ENCODE assay signal across 8 cellular contexts in the genomic region with DNA sequence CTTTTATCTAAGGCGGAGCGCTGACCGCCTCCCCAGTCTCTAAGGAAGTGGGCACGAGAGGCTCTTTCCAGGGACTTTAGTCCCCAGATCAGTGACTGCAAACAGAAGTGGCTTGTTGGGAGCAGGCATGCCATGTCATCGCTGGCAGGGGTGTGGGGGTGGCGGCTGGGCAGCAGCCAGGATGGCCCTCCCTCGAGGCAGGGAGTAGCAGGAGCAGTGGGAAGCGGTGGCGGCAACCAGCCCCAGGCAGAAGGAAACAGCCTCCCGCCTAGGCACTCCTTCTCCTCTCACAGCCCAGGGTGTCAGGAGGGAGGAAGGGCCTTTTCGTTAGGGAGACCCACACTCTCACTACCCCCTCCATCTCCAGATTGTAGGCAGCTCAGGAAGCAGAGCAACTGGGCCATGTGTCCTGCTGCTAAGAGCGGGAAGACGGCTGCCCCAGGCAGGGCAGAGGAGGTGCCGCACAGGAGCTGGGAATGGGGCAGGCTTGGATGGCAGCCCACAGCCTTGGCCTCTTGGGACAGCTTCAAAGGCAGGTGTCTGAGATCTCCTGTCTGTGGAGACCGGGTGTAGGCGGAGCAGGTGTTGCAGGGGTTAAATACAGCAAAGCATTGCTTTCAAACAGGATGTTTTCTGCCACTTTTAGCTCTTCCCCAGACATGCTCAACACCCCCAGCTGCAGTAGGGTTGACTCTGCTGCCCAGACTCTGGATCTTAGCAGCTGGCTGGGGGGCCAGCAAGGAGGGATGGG. TPM values are rescaled to one million over a fixed set of nuclear protein-coding genes. Genes with fewer than 3 reads are reported as not detected.
DNase-seq lines count a peak whose midpoint lies in the region; ATAC-seq and TF ChIP-seq lines count a peak whose summit lies in the region.

No MANE protein-coding gene starts in this region.

- H3K23ac ChIP-seq in trophoblast cell (ENCODE audit: low read length), result no peak overlapping the region

- intact Hi-C loops in activated naive CD4-positive, alpha-beta T cell treated with anti-CD3 and anti-CD28 coated beads for 36 hours (cut with micrococcal nuclease), result loop anchor here (10.0 kb wide), 1 partner anchor 468 kb away; no protein-coding TSS in a partner anchor

- H3K27ac ChIP-seq in MM.1S (ENCODE audit: low read length) (peak overlapping the region; percentile 87), trophoblast cell (ENCODE audit: low read depth, low read length) (no peak overlapping the region)

- no peak for TF ChIP-seq CTCF in MM.1S (IDR thresholded peaks at IDR 0.05; ENCODE audit: low read length)

- H3K79me1 ChIP-seq in trophoblast cell (ENCODE audit: low read length), result no peaks in the 10 kb centered on the region

- no peaks in the 10 kb centered on the region for H3K9me3 ChIP-seq in MM.1S (replicated peaks; ENCODE audit: insufficient read depth, low read length)
- no peaks in the 10 kb centered on the region for H3K9me3 ChIP-seq in trophoblast cell (ENCODE audit: insufficient read depth, low read depth, low read length)

- no peak overlapping the region; the same call in 1 of the 2 replicates for H3K4me3 ChIP-seq in MM.1S (ENCODE audit: low read length)
- H3K4me3 ChIP-seq in trophoblast cell (ENCODE audit: low read depth, low read length), result no peak overlapping the region

- no peak overlapping the region for H2BK120ac ChIP-seq in trophoblast cell (ENCODE audit: insufficient read depth, low read length, poor library complexity)

- H3K4me2 ChIP-seq in MM.1S (ENCODE audit: low read depth, low read length), result peak overlapping the region; percentile 87
- no peak overlapping the region for H3K4me2 ChIP-seq in trophoblast cell (ENCODE audit: low read length)

- H3K4me1 ChIP-seq in MM.1S (ENCODE audit: low read length) (peaks cover 50% of the 10 kb centered on the region), trophoblast cell (ENCODE audit: control insufficient read depth in 1 of 2, insufficient read depth in 2 of 2, low read length in 2 of 2) (peaks cover 5 to 10% of the 10 kb centered on the region in 2 experiments)

- H4K8ac ChIP-seq in trophoblast cell (ENCODE audit: low read depth, low read length), result no peak overlapping the region

- H3K9me2 ChIP-seq in MM.1S (replicated peaks; ENCODE audit: insufficient read depth, low read length), result no peaks in the 10 kb centered on the region

- H3K4me1 Mint-ChIP-seq in activated naive CD4-positive, alpha-beta T cell treated with anti-CD3 and anti-CD28 coated beads for 36 hours (ENCODE audit: low read depth), result peaks cover 69% of the 10 kb centered on the region

- H4K12ac ChIP-seq in trophoblast cell (ENCODE audit: low read depth, low read length), result no peak overlapping the region

- H3K14ac ChIP-seq in trophoblast cell (ENCODE audit: low read length), result no peak overlapping the region

- DNase-seq in MM.1S (peak; percentile 85), trophoblast cell (no peak), NCI-H774 (lab: John Stamatoyannopoulos, UW) (no peak), hepatic stellate cell (ENCODE audit: low spot score) (no peak), NCI-H524 (lab: John Stamatoyannopoulos, UW) (no peak)
- peak; percentile 73 for DNase-seq in activated naive CD4-positive, alpha-beta T cell treated with anti-CD3 and anti-CD28 coated beads for 36 hours

- H3K4ac ChIP-seq in trophoblast cell (ENCODE audit: low read depth, low read length), result no peak overlapping the region

- WGBS in trophoblast cell (ENCODE audit: extremely low coverage, insufficient coverage, insufficient read length), result no CpG with 5 or more reads among the region's 16 CpGs

- H4K20me1 ChIP-seq in MM.1S (ENCODE audit: insufficient read depth, low read length), result no peaks in the 10 kb centered on the region

- no peak overlapping the region for H2BK5ac ChIP-seq in trophoblast cell (ENCODE audit: low read depth, low read length, poor library complexity)

- peak overlapping the region; percentile 97 for H3K27ac Mint-ChIP-seq in activated naive CD4-positive, alpha-beta T cell treated with anti-CD3 and anti-CD28 coated beads for 36 hours

- H3K36me3 Mint-ChIP-seq in activated naive CD4-positive, alpha-beta T cell treated with anti-CD3 and anti-CD28 coated beads for 36 hours (ENCODE audit: low read depth), result peaks cover 60% of the 10 kb centered on the region

- H3K27me3 ChIP-seq in MM.1S (replicated peaks; ENCODE audit: insufficient read depth, low read length), result no peaks in the 10 kb centered on the region
- no peaks in the 10 kb centered on the region for H3K27me3 ChIP-seq in trophoblast cell (ENCODE audit: insufficient read depth, low read length)

- no peak overlapping the region for H3K18ac ChIP-seq in trophoblast cell (ENCODE audit: low read length)

- no peaks in the 10 kb centered on the region for H3K27me3 Mint-ChIP-seq in activated naive CD4-positive, alpha-beta T cell treated with anti-CD3 and anti-CD28 coated beads for 36 hours (ENCODE audit: low read depth)

- H3F3A ChIP-seq in MM.1S (ENCODE audit: insufficient read depth, low read length), result peaks cover 4% of the 10 kb centered on the region; the same call in 1 of the 2 replicates

- 0 out of 2 replicates have a peak, but pooled peaks cover 3% of the 10 kb centered on the region for H3K36me3 ChIP-seq in MM.1S (replicated peaks; ENCODE audit: insufficient read depth, low read length)
- H3K36me3 ChIP-seq in trophoblast cell (ENCODE audit: control insufficient read depth in 1 of 2, insufficient read depth in 2 of 2, low read length in 2 of 2), result no peaks in the 10 kb centered on the region

- no peaks in the 10 kb centered on the region for H3K9me3 Mint-ChIP-seq in activated naive CD4-positive, alpha-beta T cell treated with anti-CD3 and anti-CD28 coated beads for 36 hours

- H3K79me2 ChIP-seq in MM.1S (ENCODE audit: low read length) (peaks cover 92% of the 10 kb centered on the region), trophoblast cell (ENCODE audit: control insufficient read depth, insufficient read depth, low read length, poor library complexity) (no peaks in the 10 kb centered on the region)

- ATAC-seq in GM18498 (IDR thresholded peaks at IDR 0.05; ENCODE audit: unreplicated experiment), result peak; percentile 80
- ATAC-seq in GM21723 (IDR thresholded peaks at IDR 0.05; ENCODE audit: unreplicated experiment), result peak; percentile 77

- no peak overlapping the region for H2BK12ac ChIP-seq in trophoblast cell (ENCODE audit: low read length)

- H4K91ac ChIP-seq in trophoblast cell (ENCODE audit: low read depth, low read length), result no peak overlapping the region

- CTCF ChIA-PET in activated naive CD4-positive, alpha-beta T cell treated with anti-CD3 and anti-CD28 coated beads for 36 hours (lab: Charles Lee), result interaction anchor here (0.5 to 5.5 kb wide), 14 partner anchors 10 to 761 kb away, joined by 3 to 50 read pairs (median 4); partner anchors contain the start of genes CCDC184, TMEM106C and VDR

- H2AFZ ChIP-seq in MM.1S (ENCODE audit: low read length), result peak overlapping the region; percentile 30
- no peak overlapping the region for H2AFZ ChIP-seq in trophoblast cell (ENCODE audit: insufficient read depth, low read length, poor library complexity)

- peak overlapping the region; percentile 78 for H3K4me3 Mint-ChIP-seq in activated naive CD4-positive, alpha-beta T cell treated with anti-CD3 and anti-CD28 coated beads for 36 hours

- H2AK5ac ChIP-seq in trophoblast cell (ENCODE audit: low read length), result peak overlapping the region; percentile 15

- H3K9ac ChIP-seq in MM.1S (ENCODE audit: low read length), result peak overlapping the region; percentile 57; the same call in 1 of the 2 replicates
- no peak overlapping the region for H3K9ac ChIP-seq in trophoblast cell (ENCODE audit: low read length)

RNA-seq across cellular contexts. Expression of gene VDR, which starts 21.8 kb away (rescaled TPM):
- total RNA-seq in activated naive CD4-positive, alpha-beta T cell treated with anti-CD3 and anti-CD28 coated beads for 36 hours, result 10 to 100 TPM; 56.4 to 57.7 TPM
- polyA plus RNA-seq in trophoblast cell (2013), result 0.56 and 0.60 TPM in 2 replicates

Comparison
In these comparisons a context has a peak if more than half of its experiments do, and no peak if none do; other contexts are left out.
1. DNase-seq: peak in MM.1S (single experiment) and activated naive CD4-positive, alpha-beta T cell treated with anti-CD3 and anti-CD28 coated beads for 36 hours (single experiment); none in trophoblast cell (0 of 2), NCI-H774 (single experiment), hepatic stellate cell (single experiment) and NCI-H524 (0 of 2).